Comparison of ENCODE assay signal across 1 cellular context in genomic region chr6:39280247-39280731, GRCh38.
TF ChIP-seq lines count a peak whose summit lies in the region.

No MANE protein-coding gene starts in this region.

TF ChIP-seq in WTC11, 78 proteins besides CTCF, POLR2A, EP300 and RAD21 (continued from another document):
- TF ChIP-seq ZNF532 (CRISPR knock-in tag; IDR thresholded peaks at IDR 0.05; ENCODE audit: borderline replicate concordance) (no peak), ESRRA (CRISPR knock-in tag; IDR thresholded peaks at IDR 0.05; ENCODE audit: borderline replicate concordance) (no peak), RORB (CRISPR knock-in tag; IDR thresholded peaks at IDR 0.05) (no peak), TCF7 (CRISPR knock-in tag; IDR thresholded peaks at IDR 0.05; ENCODE audit: low read depth) (no peak), FOXJ3 (CRISPR knock-in tag; IDR thresholded peaks at IDR 0.05; ENCODE audit: borderline replicate concordance) (no peak), OVOL2 (CRISPR knock-in tag; IDR thresholded peaks at IDR 0.05; ENCODE audit: borderline replicate concordance) (no peak), HMGXB4 (CRISPR knock-in tag; IDR thresholded peaks at IDR 0.05) (no peak)
